Comparison of ENCODE assay signal across 14 cellular contexts in the genomic region with DNA sequence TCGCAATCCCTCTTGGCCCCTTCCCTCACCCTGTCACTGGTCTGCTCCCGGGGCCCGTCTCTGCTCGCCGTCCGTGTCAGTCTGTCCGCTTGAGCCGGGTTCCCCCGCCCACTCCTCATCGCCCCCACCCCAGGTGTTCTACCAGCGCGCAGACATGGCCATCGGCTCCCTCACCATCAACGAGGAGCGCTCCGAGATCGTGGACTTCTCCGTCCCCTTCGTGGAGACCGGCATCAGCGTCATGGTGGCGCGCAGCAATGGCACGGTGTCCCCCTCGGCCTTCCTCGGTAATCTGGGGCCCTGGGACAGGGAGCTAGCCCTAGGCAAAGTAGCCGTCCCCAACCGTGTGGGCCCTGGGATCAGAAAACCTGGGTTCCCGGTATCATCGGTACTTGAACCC. TPM values are rescaled to one million over a fixed set of nuclear protein-coding genes. Genes with fewer than 3 reads are reported as not detected.
DNase-seq lines count a peak whose midpoint lies in the region; ATAC-seq, FAIRE-seq and TF ChIP-seq lines count a peak whose summit lies in the region.
"Had no signal": no experiment of that assay in that cellular context is flagged by ENCODE, and none has a peak within 500 bp of the region (broad histone marks: within the 10 kb centered on the region; RNA-seq: fewer than 3 reads in every experiment).

No MANE protein-coding gene starts in this region.

- ATAC-seq in stimulated activated naive CD8-positive, alpha-beta T cell treated with anti-CD3 and anti-CD28 coated beads, Interleukin-15, amount 100 ng/mL, for 72 hours = no peak
- no peak for ATAC-seq in stimulated activated naive CD8-positive, alpha-beta T cell treated with anti-CD3 and anti-CD28 coated beads, Interleukin-15, Interleukin-2, amounts not matched to agents 100 U/mL and 50 U/mL, for 24 hours
- no peak for ATAC-seq in lower lobe of right lung
- ATAC-seq in GM21529 (IDR thresholded peaks at IDR 0.05; ENCODE audit: unreplicated experiment) = no peak
- no peak for ATAC-seq in HG03045 (IDR thresholded peaks at IDR 0.05; ENCODE audit: unreplicated experiment)

- peak overlapping the region; percentile 77 to 83 for H3K4me3 Mint-ChIP-seq in stimulated activated naive CD8-positive, alpha-beta T cell treated with anti-CD3 and anti-CD28 coated beads, Interleukin-15, amount 100 ng/mL, for 72 hours
- no peak overlapping the region for H3K4me3 Mint-ChIP-seq in astrocyte (ENCODE audit: unreplicated experiment)

- no peaks in the 10 kb centered on the region for H3K36me3 ChIP-seq in astrocyte (ENCODE audit: insufficient read depth, low read length)
- H3K36me3 ChIP-seq in lower lobe of right lung = no peaks in the 10 kb centered on the region

- H3K4me1 ChIP-seq in astrocyte (ENCODE audit: insufficient read depth, low read length) (peaks cover 18% of the 10 kb centered on the region), lower lobe of right lung (no peaks in the 10 kb centered on the region)

- no peaks in the 10 kb centered on the region for H3K79me2 ChIP-seq in astrocyte (ENCODE audit: insufficient read depth, low read length)

- peaks cover 53% of the 10 kb centered on the region for H3K27me3 Mint-ChIP-seq in stimulated activated naive CD8-positive, alpha-beta T cell treated with anti-CD3 and anti-CD28 coated beads, Interleukin-15, amount 100 ng/mL, for 72 hours
- H3K27me3 Mint-ChIP-seq in astrocyte (ENCODE audit: low read depth, unreplicated experiment) = no peaks in the 10 kb centered on the region

- H3K27me3 ChIP-seq in astrocyte (ENCODE audit: insufficient read depth, low read length) (no peaks in the 10 kb centered on the region), lower lobe of right lung (ENCODE audit: low read depth) (peaks cover 28% of the 10 kb centered on the region)

- H4K20me1 ChIP-seq in astrocyte (ENCODE audit: insufficient read depth, low read length) = no peaks in the 10 kb centered on the region

- H3K9me3 ChIP-seq in astrocyte (ENCODE audit: insufficient read depth, low read depth, low read length) = no peaks in the 10 kb centered on the region
- H3K9me3 ChIP-seq in lower lobe of right lung = no peaks in the 10 kb centered on the region
- H3K9me3 ChIP-seq: SK-N-SH had no signal

- peak overlapping the region; percentile 55 for H3K4me2 ChIP-seq in astrocyte (ENCODE audit: low read length)
- H3K4me2 ChIP-seq: SK-N-SH had no signal

- TF ChIP-seq CTCF in astrocyte (IDR thresholded peaks at IDR 0.05; ENCODE audit: insufficient read depth, low read depth, low read length) (no peak), lower lobe of right lung (IDR thresholded peaks at IDR 0.05) (no peak)

- peaks cover 47% of the 10 kb centered on the region for H3K4me1 Mint-ChIP-seq in stimulated activated naive CD8-positive, alpha-beta T cell treated with anti-CD3 and anti-CD28 coated beads, Interleukin-15, amount 100 ng/mL, for 72 hours
- H3K4me1 Mint-ChIP-seq in astrocyte (ENCODE audit: low read depth, unreplicated experiment) = peaks cover 14% of the 10 kb centered on the region

- no peak overlapping the region for H2AFZ ChIP-seq in astrocyte (ENCODE audit: low read depth, low read length)

- H3K27ac ChIP-seq in astrocyte (ENCODE audit: low read depth, low read length) (no peak overlapping the region), lower lobe of right lung (no peak overlapping the region)
- H3K27ac ChIP-seq: skin epidermis, WERI-Rb-1 had no signal

- DNase-seq in stimulated activated naive CD8-positive, alpha-beta T cell treated with anti-CD3 and anti-CD28 coated beads, Interleukin-15, amount 100 ng/mL, for 72 hours = no peak
- DNase-seq in stimulated activated naive CD8-positive, alpha-beta T cell treated with anti-CD3 and anti-CD28 coated beads, Interleukin-15, Interleukin-2, amounts not matched to agents 100 U/mL and 50 U/mL, for 24 hours = no peak
- DNase-seq in astrocyte (ENCODE audit: low read depth) (no peak), lower lobe of right lung (no peak), medulla oblongata (ENCODE audit: extremely low spot score) (no peak)
- DNase-seq: KG1, NCI-H510A treated with DMSO at 0.1 percent for 48 hours had no signal

- H3K4me3 ChIP-seq in astrocyte (ENCODE audit: insufficient read depth, low read depth, low read length) (no peak overlapping the region), lower lobe of right lung (peak overlapping the region; percentile 37)

- no peak overlapping the region for H3K27ac Mint-ChIP-seq in stimulated activated naive CD8-positive, alpha-beta T cell treated with anti-CD3 and anti-CD28 coated beads, Interleukin-15, amount 100 ng/mL, for 72 hours
- no peak overlapping the region for H3K27ac Mint-ChIP-seq in astrocyte (ENCODE audit: unreplicated experiment)
- H3K27ac Mint-ChIP-seq: CD4-positive, alpha-beta T cell had no signal

- intact Hi-C loops in lower lobe of right lung (cut with DNase I) = no loop called here

- no peak overlapping the region for H3K9ac ChIP-seq in astrocyte (ENCODE audit: low read length)
- H3K9ac ChIP-seq: SK-N-SH had no signal

- no peaks in the 10 kb centered on the region for H3K9me3 Mint-ChIP-seq in stimulated activated naive CD8-positive, alpha-beta T cell treated with anti-CD3 and anti-CD28 coated beads, Interleukin-15, amount 100 ng/mL, for 72 hours
- H3K9me3 Mint-ChIP-seq in astrocyte (ENCODE audit: unreplicated experiment) = no peaks in the 10 kb centered on the region
- H3K9me3 Mint-ChIP-seq: CD4-positive, alpha-beta T cell had no signal

- peaks cover 12% of the 10 kb centered on the region for H3K36me3 Mint-ChIP-seq in astrocyte (ENCODE audit: low read depth, unreplicated experiment)

- no peak for FAIRE-seq in astrocyte (lab: Jason Lieb, UNC)

RNA-seq across cellular contexts. Expression of a gene that starts 22.4 kb away (rescaled TPM):
- 6.2 and 9.3 TPM in 2 replicates for total RNA-seq in astrocyte
- total RNA-seq in lower lobe of right lung = 0.95 TPM

RNA-seq across cellular contexts. Expression of a gene that starts 24.5 kb away (rescaled TPM):
- total RNA-seq in astrocyte (370 and 396 TPM in 2 replicates), lower lobe of right lung (137 TPM)

RNA-seq across cellular contexts. Expression of a gene that starts 29.9 kb away (rescaled TPM):
- total RNA-seq in astrocyte (35.6 and 41.4 TPM in 2 replicates), lower lobe of right lung (25.8 TPM)

RNA-seq across cellular contexts. Expression of a gene that starts 39.5 kb away (rescaled TPM):
- total RNA-seq in astrocyte (1.4 TPM in 2 replicates), lower lobe of right lung (0.71 TPM)

RNA-seq across cellular contexts. Expression of a gene that starts 51.7 kb away (rescaled TPM):
- total RNA-seq in astrocyte = not detected in 2 replicates
- total RNA-seq in lower lobe of right lung = not detected
- total RNA-seq: CD4-positive, alpha-beta T cell; dermis microvascular lymphatic vessel endothelial cell had no signal
